Comparison of ENCODE assay signal across 8 cellular contexts in the genomic region with DNA sequence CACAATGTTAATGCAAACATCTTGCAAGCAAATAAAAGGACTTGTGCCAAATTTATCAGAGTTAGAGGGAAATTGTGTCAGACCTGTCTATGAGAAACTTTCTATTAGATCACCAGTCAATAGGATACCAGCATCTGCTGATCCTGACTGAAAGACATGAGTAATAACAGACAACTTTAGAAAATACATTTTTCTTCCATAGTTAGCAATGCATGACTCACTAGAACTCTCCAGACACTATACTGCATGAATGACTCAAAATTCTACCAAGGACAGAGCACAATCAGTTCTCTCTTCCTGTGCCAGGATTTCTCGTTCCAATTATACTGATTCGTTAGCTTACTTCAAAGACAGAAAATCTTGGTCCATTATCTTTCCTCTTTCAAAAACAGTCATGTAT.
A peak's percentile ranks its signal among the peaks of the same experiment; 100 is the strongest.
DNase-seq lines count a peak whose midpoint lies in the region; ATAC-seq, FAIRE-seq and TF ChIP-seq lines count a peak whose summit lies in the region.

No MANE protein-coding gene starts in this region.

- POLR2A ChIA-PET in Caco-2 (lab: Charles Lee): no interaction called here

- H3K27me3 ChIP-seq in Caco-2 (replicated peaks; ENCODE audit: control insufficient read depth, insufficient read depth, low read length): no peaks in the 10 kb centered on the region; the same call in none of the 2 replicates

- no peaks in the 10 kb centered on the region for H3K9me3 ChIP-seq in Caco-2

- peaks cover 12% of the 10 kb centered on the region for H3K27me3 Mint-ChIP-seq in Caco-2 (ENCODE audit: insufficient read depth, unreplicated experiment)

- H3K4me1 Mint-ChIP-seq in Caco-2 (ENCODE audit: low read depth, unreplicated experiment): no peaks in the 10 kb centered on the region

- H3K4me1 ChIP-seq in Caco-2: no peaks in the 10 kb centered on the region

- no peaks in the 10 kb centered on the region for H3K36me3 ChIP-seq in Caco-2 (ENCODE audit: control insufficient read depth, insufficient read depth, low read length)

- peak; percentile 87 for FAIRE-seq in RCC 7860 (lab: Jason Lieb, UNC)

- no peak overlapping the region for H3K4me3 Mint-ChIP-seq in Caco-2 (ENCODE audit: unreplicated experiment)

- no peak overlapping the region for H3K4me3 ChIP-seq in GM12865 (ENCODE audit: low read depth, low read length)
- no peak overlapping the region for H3K4me3 ChIP-seq in Caco-2 (ENCODE audit: low read depth, low read length)

- no peak overlapping the region for H3K27ac Mint-ChIP-seq in Caco-2 (ENCODE audit: unreplicated experiment)

- DNase-seq in GM12865 (ENCODE audit: low read depth): peak; percentile 38
- peak; percentile 83 for DNase-seq in RCC 7860 (ENCODE audit: low spot score)
- DNase-seq in hepatic stellate cell (ENCODE audit: low spot score): peak; percentile 46
- DNase-seq in Caco-2: no peak
- no peak for DNase-seq in KG1 (lab: John Stamatoyannopoulos, UW)
- DNase-seq in Right ventricle myocardium inferior (ENCODE audit: missing footprints): no peak
- no peak for DNase-seq in substantia nigra (lab: John Stamatoyannopoulos, UW)

- TF ChIP-seq CTCF in GM12865 (IDR thresholded peaks at IDR 0.05; ENCODE audit: insufficient read depth, low read depth, low read length, missing control alignments): no peak
- no peak for TF ChIP-seq CTCF in Caco-2 (IDR thresholded peaks at IDR 0.05; ENCODE audit: insufficient read depth in 1 of 2, low read depth in 1 of 2, low read length in 1 of 2, severe bottlenecking in 1 of 2, unreplicated experiment in 1 of 2)

- ATAC-seq in HG02571 (IDR thresholded peaks at IDR 0.05; ENCODE audit: unreplicated experiment): peak; percentile 81
- ATAC-seq in Right ventricle myocardium inferior: no peak

- CTCF ChIA-PET in Caco-2 (lab: Charles Lee): no interaction called here

- no peaks in the 10 kb centered on the region for H3K9me3 Mint-ChIP-seq in Caco-2 (ENCODE audit: unreplicated experiment)

- intact Hi-C loops in Caco-2 (cut with micrococcal nuclease; ENCODE audit: unreplicated experiment) (no loop called here), Right ventricle myocardium inferior (cut with DNase I) (no loop called here)

- no peak overlapping the region for H3K27ac ChIP-seq in substantia nigra (ENCODE audit: low read depth, low read length, poor library complexity, severe bottlenecking)

- H3K36me3 Mint-ChIP-seq in Caco-2 (ENCODE audit: insufficient read depth, unreplicated experiment): no peaks in the 10 kb centered on the region

- no TSS peak for BruUV-seq in Caco-2 (replicated peaks; lab: Mats Ljungman, UMichigan)

Comparison
In these comparisons a context has a peak if more than half of its experiments do, and no peak if none do; other contexts are left out.
1. DNase-seq: peak in GM12865 (single experiment), RCC 7860 (single experiment) and hepatic stellate cell (single experiment); none in Caco-2 (0 of 2), KG1 (single experiment), Right ventricle myocardium inferior (single experiment) and substantia nigra (0 of 49).